ENCODE assay signal across 2 cellular contexts in genomic region chr20:37564388-37565133, GRCh38.
TF ChIP-seq lines count a peak whose summit lies in the region.

No MANE protein-coding gene starts in this region.

TF ChIP-seq in IMR-90, 13 proteins besides CTCF, POLR2A, EP300 and RAD21:
- no peak for TF ChIP-seq RFX5 (IDR thresholded peaks at IDR 0.05; ENCODE audit: low read depth, low read length)
- TF ChIP-seq NFE2L2 (IDR thresholded peaks at IDR 0.05; ENCODE audit: low read depth, low read length) = no peak
- no peak for TF ChIP-seq BHLHE40 (IDR thresholded peaks at IDR 0.05; ENCODE audit: low read depth, low read length)
- no peak for TF ChIP-seq FOS (IDR thresholded peaks at IDR 0.05; ENCODE audit: low read depth, low read length)
- no peak for TF ChIP-seq CHD1 (IDR thresholded peaks at IDR 0.05; ENCODE audit: low read depth, low read length)
- peak; percentile 89 for TF ChIP-seq SMC3 (IDR thresholded peaks at IDR 0.05; ENCODE audit: low read depth, low read length)
- TF ChIP-seq CEBPB (IDR thresholded peaks at IDR 0.05; ENCODE audit: low read depth, low read length) = no peak
- TF ChIP-seq RCOR1 (IDR thresholded peaks at IDR 0.05; ENCODE audit: insufficient replicate concordance, low read length) = no peak

TF ChIP-seq in SK-N-SH, 30 proteins besides CTCF, POLR2A, EP300 and RAD21:
- no peak for TF ChIP-seq REST (IDR thresholded peaks at IDR 0.05; ENCODE audit: low read depth, low read length)
- no peak for TF ChIP-seq RFX5 (IDR thresholded peaks at IDR 0.05; ENCODE audit: low read length)
- peak; percentile 84 for TF ChIP-seq SMC3 (IDR thresholded peaks at IDR 0.05; ENCODE audit: low read depth, low read length)
- no peak for TF ChIP-seq GABPA (IDR thresholded peaks at IDR 0.05; ENCODE audit: low read depth)
- TF ChIP-seq TEAD4 (IDR thresholded peaks at IDR 0.05; ENCODE audit: borderline replicate concordance, insufficient read depth) = no peak
- TF ChIP-seq TCF12 (IDR thresholded peaks at IDR 0.05) = no peak
